Comparison of ENCODE assay signal across 23 cellular contexts in the genomic region with DNA sequence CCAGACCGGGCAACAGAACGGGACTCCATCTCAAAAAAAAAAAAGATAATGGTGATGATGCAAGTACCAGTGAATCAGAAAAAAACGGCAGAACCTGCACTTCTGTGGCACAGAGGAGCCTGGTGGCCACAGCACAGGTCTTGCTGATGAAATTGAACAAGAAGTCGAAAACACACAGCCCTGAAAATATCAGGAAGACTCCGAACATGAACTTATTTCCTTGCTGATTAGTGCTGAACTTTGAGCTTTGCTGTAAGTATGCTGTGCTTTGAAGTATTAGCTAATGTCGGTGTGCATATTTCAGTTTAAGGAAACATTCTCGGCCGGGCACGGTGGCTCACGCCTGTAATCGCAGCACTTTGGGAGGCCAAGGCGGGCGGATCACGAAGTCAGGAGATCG. TPM values are rescaled to one million over a fixed set of nuclear protein-coding genes. Genes with fewer than 3 reads are reported as not detected.
DNase-seq lines count a peak whose midpoint lies in the region; ATAC-seq, FAIRE-seq and TF ChIP-seq lines count a peak whose summit lies in the region.
"Had no signal": no experiment of that assay in that cellular context is flagged by ENCODE, and none has a peak within 500 bp of the region (broad histone marks: within the 10 kb centered on the region; RNA-seq: fewer than 3 reads in every experiment).

No MANE protein-coding gene starts in this region.

- H3K4me3 Mint-ChIP-seq in Caco-2 (ENCODE audit: unreplicated experiment) (no peak overlapping the region), T-helper 17 cell (no peak overlapping the region)

- H3K9me3 ChIP-seq in Caco-2 = no peaks in the 10 kb centered on the region
- no peaks in the 10 kb centered on the region for H3K9me3 ChIP-seq in T-helper 17 cell (ENCODE audit: control insufficient read depth, low read length, poor library complexity, severe bottlenecking)
- no peaks in the 10 kb centered on the region for H3K9me3 ChIP-seq in small intestine (ENCODE audit: control insufficient read depth, low read depth)

- H3K36me3 ChIP-seq in Caco-2 (ENCODE audit: control insufficient read depth, insufficient read depth, low read length) (no peaks in the 10 kb centered on the region), small intestine (ENCODE audit: control insufficient read depth in 2 of 2, insufficient read depth in 2 of 2, low read length in 2 of 2) (peaks cover 0 to 13% of the 10 kb centered on the region in 2 donors)
- H3K36me3 ChIP-seq: SJSA1 had no signal

- BruUV-seq in Caco-2 (replicated peaks; lab: Mats Ljungman, UMichigan) = no TSS peak

- H3K36me3 Mint-ChIP-seq in Caco-2 (ENCODE audit: insufficient read depth, unreplicated experiment) = peaks cover 54% of the 10 kb centered on the region
- H3K36me3 Mint-ChIP-seq in T-helper 17 cell (ENCODE audit: low read depth) = no peaks in the 10 kb centered on the region

- ATAC-seq in T-helper 17 cell = no peak
- peak; percentile 36 for ATAC-seq in left colon
- ATAC-seq in HG02623 (IDR thresholded peaks at IDR 0.05; ENCODE audit: unreplicated experiment) = no peak
- no peak for ATAC-seq in GM18858 (IDR thresholded peaks at IDR 0.05; ENCODE audit: unreplicated experiment)

- H3K27ac Mint-ChIP-seq in Caco-2 (ENCODE audit: unreplicated experiment) = peak overlapping the region; percentile 39
- peak overlapping the region; percentile 51 for H3K27ac Mint-ChIP-seq in T-helper 17 cell

- H3K4me1 ChIP-seq in Caco-2 (peaks cover 23% of the 10 kb centered on the region), small intestine (ENCODE audit: control insufficient read depth in 2 of 2, insufficient read depth in 1 of 2, low read depth in 1 of 2, low read length in 1 of 2) (no peaks in the 10 kb centered on the region)
- H3K4me1 ChIP-seq: SJSA1 had no signal

- H3K27me3 ChIP-seq in Caco-2 (replicated peaks; ENCODE audit: control insufficient read depth, insufficient read depth, low read length) = no peaks in the 10 kb centered on the region
- no peaks in the 10 kb centered on the region for H3K27me3 ChIP-seq in small intestine (ENCODE audit: control insufficient read depth in 2 of 2, insufficient read depth in 2 of 2, low read length in 2 of 2)
- H3K27me3 ChIP-seq: SJSA1 had no signal

- POLR2A ChIA-PET in Caco-2 (lab: Charles Lee) = interaction anchor here (1.0 kb wide), 1 partner anchor 60 kb away, joined by 3 read pairs; a partner anchor contains a TSS

- 24 to 55% (median 29%) methylated on average over 14 of the region's 15 CpGs for WGBS in small intestine, 3 donors

- intact Hi-C loops in Caco-2 (cut with micrococcal nuclease; ENCODE audit: unreplicated experiment) (no loop called here), left colon (cut with DNase I, micrococcal nuclease) (no loop called here)

- peaks cover 11% of the 10 kb centered on the region for H3K9me3 Mint-ChIP-seq in Caco-2 (ENCODE audit: unreplicated experiment)

- H3K27me3 Mint-ChIP-seq in Caco-2 (ENCODE audit: insufficient read depth, unreplicated experiment) = no peaks in the 10 kb centered on the region
- peaks cover 5% of the 10 kb centered on the region for H3K27me3 Mint-ChIP-seq in T-helper 17 cell

- peak overlapping the region; percentile 69 to 92 for H3K27ac ChIP-seq in small intestine (ENCODE audit: low read depth in 1 of 2, low read length in 1 of 2)
- H3K27ac ChIP-seq: GM23248, PC-9, SJSA1 had no signal

- CTCF ChIA-PET in Caco-2 (lab: Charles Lee) = interaction anchor here (0.6 to 1.3 kb wide), 5 partner anchors 16 to 111 kb away, joined by 3 to 7 read pairs (median 3); a partner anchor contains a TSS

- FAIRE-seq in small intestine (lab: Jason Lieb, UNC) = no peak
- FAIRE-seq: D721Med had no signal

- TF ChIP-seq CTCF in Caco-2 (IDR thresholded peaks at IDR 0.05; ENCODE audit: insufficient read depth in 1 of 2, low read depth in 1 of 2, low read length in 1 of 2, severe bottlenecking in 1 of 2, unreplicated experiment in 1 of 2) = no peak

- DNase-seq in Caco-2 (peak in 1 of 2 experiments; percentile 54), T-helper 17 cell (no peak), left colon (no peak), small intestine (peak; percentile 92), Kasumi-1 (lab: John Stamatoyannopoulos, UW) (no peak)
- DNase-seq: 8988T, ACHN, GM23248, H7, NCI-H1048, NCI-H1417, NCI-H1694 treated with DMSO at 0.1 percent for 48 hours, NCI-H2081, NCI-H2227 treated with DMSO at 0.1 percent for 48 hours, NCI-H526 treated with DMSO at 0.1 percent for 48 hours, PC-9, Right ventricle myocardium superior, RPMI8226 had no signal

- H3K4me1 Mint-ChIP-seq in Caco-2 (ENCODE audit: low read depth, unreplicated experiment) (peaks cover 8% of the 10 kb centered on the region), T-helper 17 cell (peaks cover 5% of the 10 kb centered on the region)

- no peak overlapping the region for H3K4me3 ChIP-seq in Caco-2 (ENCODE audit: low read depth, low read length)
- no peak overlapping the region for H3K4me3 ChIP-seq in small intestine (ENCODE audit: low read depth in 1 of 2, low read length in 2 of 2)
- H3K4me3 ChIP-seq: GM23248, PC-9, SJSA1 had no signal

RNA-seq across cellular contexts. Expression of a gene that starts 10.9 kb away (rescaled TPM):
- total RNA-seq in Caco-2 (2022) = 12.3 and 24.4 TPM in 2 replicates
- total RNA-seq in T-helper 17 cell = 10 to 100 TPM; 42.2 to 69.3 TPM
- total RNA-seq in left colon = 100 to 1,000 TPM; 575 to 676 TPM
- polyA plus RNA-seq in small intestine = 1,000 to 10,000 TPM in 2 of 3 donors, 100 to 1,000 TPM in 1; 279 to 3,618 (median 2,326) TPM

RNA-seq across cellular contexts. Expression of a gene that starts 51.2 kb away (rescaled TPM):
- total RNA-seq in Caco-2 (2022) (165 and 179 TPM in 2 replicates), T-helper 17 cell (10 to 100 TPM; 39.3 to 41.9 TPM), left colon (100 to 1,000 TPM; 447 to 529 TPM)
- polyA plus RNA-seq in small intestine = 100 to 1,000 TPM; 140 to 365 (median 336) TPM
- total RNA-seq: GM23248 had no signal
- polyA plus RNA-seq: GM23248 had no signal

RNA-seq across cellular contexts. Expression of a gene that starts 56.6 kb away (rescaled TPM):
- total RNA-seq in Caco-2 (2022) = 0.20 TPM in 1 of 2 replicates, not detected in the other
- 1 to 10 TPM in 1 of 2 donors, under 1 TPM in 1; 0.40 to 8.4 TPM for total RNA-seq in T-helper 17 cell
- total RNA-seq in left colon = 10 to 100 TPM; 15.4 to 28.3 TPM
- 100 to 1,000 TPM in 1 of 3 donors, 10 to 100 TPM in 2; 11.1 to 114 (median 94.6) TPM for polyA plus RNA-seq in small intestine
- total RNA-seq: GM23248, H7 had no signal
- polyA plus RNA-seq: BJ had no signal

Comparison
In these comparisons a context has a peak if more than half of its experiments do, and no peak if none do; other contexts are left out.
1. RNA of a gene that starts 10.9 kb away (total RNA-seq): 575 to 676 TPM in left colon; 42.2 to 69.3 TPM in T-helper 17 cell and 12.3 to 24.4 TPM in Caco-2; every median in the first group is over 4 times any median in the second.